Comparison of ENCODE assay signal across 8 cellular contexts in the genomic region with DNA sequence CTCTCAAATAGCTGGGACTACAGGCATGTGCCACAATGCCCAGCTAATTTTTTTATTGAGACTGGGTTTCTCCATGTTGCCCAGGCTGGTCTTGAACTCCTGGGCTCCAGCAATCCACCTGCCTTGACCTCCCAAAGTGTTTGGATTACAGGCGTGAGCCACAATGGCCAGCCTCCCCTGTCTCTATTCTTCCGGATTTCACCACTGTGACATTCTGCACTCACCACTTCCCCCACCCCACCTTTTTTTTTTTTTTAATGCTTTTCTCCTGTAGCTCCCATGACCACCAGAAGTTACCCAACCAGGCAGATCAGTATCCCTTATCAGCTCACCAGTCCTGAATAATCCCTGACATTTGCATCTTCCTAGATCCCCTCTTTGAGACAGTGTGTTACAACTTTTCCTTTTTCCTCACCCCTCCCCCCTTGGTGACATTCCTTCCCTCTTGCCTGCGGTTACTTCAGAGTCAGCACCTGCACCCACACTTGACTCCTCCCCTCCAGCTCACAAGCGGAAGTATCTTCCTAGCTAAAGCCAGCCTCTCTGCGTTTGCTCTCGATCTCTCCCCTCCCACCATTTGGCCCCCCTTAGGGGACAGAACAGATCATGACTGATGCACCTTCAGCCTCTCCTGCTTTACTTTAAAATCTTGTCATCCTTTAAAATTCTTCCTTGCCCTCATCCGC. TPM values are rescaled to one million over a fixed set of nuclear protein-coding genes. Genes with fewer than 3 reads are reported as not detected.
A peak's percentile ranks its signal among the peaks of the same experiment; 100 is the strongest.
DNase-seq lines count a peak whose midpoint lies in the region; ATAC-seq and TF ChIP-seq lines count a peak whose summit lies in the region.

No MANE protein-coding gene starts in this region.

- H3K27me3 Mint-ChIP-seq in GM23338 (ENCODE audit: insufficient read depth, low read depth, poor library complexity) = peaks cover 5% of the 10 kb centered on the region
- H3K27me3 Mint-ChIP-seq in stimulated activated memory B cell treated with anti-CD40 and anti-IgM and Interleukin-4, amounts not matched to agents 10 μg/mL and 1 μg/mL and 100 μg/mL, for 72 hours = no peaks in the 10 kb centered on the region

- H3K4me3 ChIP-seq in GM12865 (ENCODE audit: low read depth, low read length) (peak overlapping the region; percentile 40), GM23338 (peak overlapping the region; percentile 8), KMS-11 (IDR thresholded peaks at IDR 0.05; ENCODE audit: insufficient read depth, low read depth, low read length) (no peak overlapping the region), brain microvascular endothelial cell (ENCODE audit: low read depth, low read length) (peak overlapping the region; percentile 24), lower leg skin (ENCODE audit: low read depth, poor library complexity, severe bottlenecking) (no peak overlapping the region)

- H2AFZ ChIP-seq in GM23338 (no peak overlapping the region; the same call in 1 of the 2 replicates), KMS-11 (ENCODE audit: low read depth) (peak overlapping the region; percentile 3; the same call in 1 of the 2 replicates)

- H3K36me3 ChIP-seq in GM23338 (ENCODE audit: insufficient read depth) (no peaks in the 10 kb centered on the region), KMS-11 (ENCODE audit: insufficient read depth) (no peaks in the 10 kb centered on the region), brain microvascular endothelial cell (replicated peaks) (no peaks in the 10 kb centered on the region)

- TF ChIP-seq POLR2A in lower leg skin (IDR thresholded peaks at IDR 0.05) = no peak

- peak; percentile 98 for ATAC-seq in GM23338
- peak; percentile 91 for ATAC-seq in stimulated activated memory B cell treated with anti-CD40 and anti-IgM and Interleukin-4, amounts not matched to agents 10 μg/mL and 1 μg/mL and 100 μg/mL, for 72 hours

- TF ChIP-seq CTCF in GM12865 (IDR thresholded peaks at IDR 0.05; ENCODE audit: insufficient read depth, low read depth, low read length, missing control alignments) = no peak
- TF ChIP-seq CTCF in GM23338 (conservative IDR thresholded peaks at IDR 0.05; ENCODE audit: low read depth in 2 of 2) = no peak
- TF ChIP-seq CTCF in KMS-11 (conservative IDR thresholded peaks at IDR 0.05; ENCODE audit: low read depth, low read length) = 0 out of 2 replicates have a peak, but pooled peaks have one; percentile 3
- no peak for TF ChIP-seq CTCF in brain microvascular endothelial cell (IDR thresholded peaks at IDR 0.05; ENCODE audit: low read depth, low read length, missing control alignments)
- TF ChIP-seq CTCF in lower leg skin (IDR thresholded peaks at IDR 0.05) = no peak

- 0 out of 2 replicates have a peak, but pooled peaks cover 2% of the 10 kb centered on the region for H3F3A ChIP-seq in GM23338 (replicated peaks; ENCODE audit: low read depth)

- in situ Hi-C loops in brain microvascular endothelial cell (cut with HindIII; ENCODE audit: low pct_ligation_motif_present, low sequenced_read_pairs) = no loop called here

- no peaks in the 10 kb centered on the region for H3K9me2 ChIP-seq in GM23338 (ENCODE audit: insufficient read depth)

- H3K9ac ChIP-seq in KMS-11 = peak overlapping the region; percentile 43; the same call in 1 of the 2 replicates

- DNase-seq in GM12865 (ENCODE audit: low read depth) (peak; percentile 92), GM23338 (ENCODE audit: low spot score) (peak; percentile 98), T-helper 9 cell (peak; percentile 46), brain microvascular endothelial cell (peak; percentile 54), lower leg skin (ENCODE audit: low spot score in 2 of 2) (peak; percentile 64 to 88), NCI-H1694 (lab: John Stamatoyannopoulos, UW) (no peak)

- no peaks in the 10 kb centered on the region for H3K27me3 ChIP-seq in GM23338 (ENCODE audit: insufficient read depth)
- H3K27me3 ChIP-seq in KMS-11 (ENCODE audit: insufficient read depth, low read depth) = no peaks in the 10 kb centered on the region
- H3K27me3 ChIP-seq in brain microvascular endothelial cell (replicated peaks) = no peaks in the 10 kb centered on the region

- peak overlapping the region; percentile 52 for H3K4me3 Mint-ChIP-seq in GM23338
- H3K4me3 Mint-ChIP-seq in stimulated activated memory B cell treated with anti-CD40 and anti-IgM and Interleukin-4, amounts not matched to agents 10 μg/mL and 1 μg/mL and 100 μg/mL, for 72 hours = peak overlapping the region; percentile 77

- H3K27ac ChIP-seq in GM23338 (ENCODE audit: low read depth) (peak overlapping the region; percentile 74), KMS-11 (peak overlapping the region; percentile 89), brain microvascular endothelial cell (peak overlapping the region; percentile 70)

- no peaks in the 10 kb centered on the region; the same call in 2 of the 3 replicates for H3K9me3 Mint-ChIP-seq in GM23338
- H3K9me3 Mint-ChIP-seq in stimulated activated memory B cell treated with anti-CD40 and anti-IgM and Interleukin-4, amounts not matched to agents 10 μg/mL and 1 μg/mL and 100 μg/mL, for 72 hours = no peaks in the 10 kb centered on the region

- peak overlapping the region; percentile 52 for H3K4me2 ChIP-seq in GM23338
- H3K4me2 ChIP-seq in KMS-11 = peak overlapping the region; percentile 89

- H3K27ac Mint-ChIP-seq in GM23338 = peak overlapping the region; percentile 92
- H3K27ac Mint-ChIP-seq in stimulated activated memory B cell treated with anti-CD40 and anti-IgM and Interleukin-4, amounts not matched to agents 10 μg/mL and 1 μg/mL and 100 μg/mL, for 72 hours = peak overlapping the region; percentile 84

- 37% methylated on average over 7 of the region's 7 CpGs for WGBS in lower leg skin, 2 donors

- H3K79me2 ChIP-seq in GM23338 (replicated peaks; ENCODE audit: insufficient read depth) (no peaks in the 10 kb centered on the region), KMS-11 (ENCODE audit: insufficient read depth, low read depth) (no peaks in the 10 kb centered on the region; the same call in 1 of the 2 replicates)

- H3K36me3 Mint-ChIP-seq in GM23338 (ENCODE audit: low read depth) = no peaks in the 10 kb centered on the region
- no peaks in the 10 kb centered on the region for H3K36me3 Mint-ChIP-seq in stimulated activated memory B cell treated with anti-CD40 and anti-IgM and Interleukin-4, amounts not matched to agents 10 μg/mL and 1 μg/mL and 100 μg/mL, for 72 hours

- intact Hi-C loops in lower leg skin (cut with DNase I; ENCODE audit: low total_unique reads) = no loop called here

- peaks cover 23% of the 10 kb centered on the region for H3K4me1 Mint-ChIP-seq in GM23338
- peaks cover 52% of the 10 kb centered on the region for H3K4me1 Mint-ChIP-seq in stimulated activated memory B cell treated with anti-CD40 and anti-IgM and Interleukin-4, amounts not matched to agents 10 μg/mL and 1 μg/mL and 100 μg/mL, for 72 hours

- H4K20me1 ChIP-seq in GM23338 (replicated peaks; ENCODE audit: insufficient read depth) = no peaks in the 10 kb centered on the region
- H4K20me1 ChIP-seq in KMS-11 (ENCODE audit: insufficient read depth) = no peaks in the 10 kb centered on the region

- H3K4me1 ChIP-seq in GM23338 (ENCODE audit: insufficient read depth) (peaks cover 16% of the 10 kb centered on the region), KMS-11 (ENCODE audit: low read depth, poor library complexity, severe bottlenecking) (peaks cover 85% of the 10 kb centered on the region)

TF ChIP-seq in GM23338, 12 proteins besides CTCF, POLR2A, EP300 and RAD21 (continues in another document):
- TF ChIP-seq EZH2phosphoT487 (IDR thresholded peaks at IDR 0.05; ENCODE audit: unreplicated experiment) = no peak
- peak; percentile 54 for TF ChIP-seq POLR2AphosphoS5 (IDR thresholded peaks at IDR 0.05; ENCODE audit: low read depth)
- TF ChIP-seq NANOG (IDR thresholded peaks at IDR 0.05; ENCODE audit: borderline replicate concordance) = no peak
- no peak for TF ChIP-seq JUNB (IDR thresholded peaks at IDR 0.05; ENCODE audit: unreplicated experiment)
- TF ChIP-seq STAT1 (IDR thresholded peaks at IDR 0.05; ENCODE audit: unreplicated experiment) = no peak
- no peak for TF ChIP-seq ZNF331 (CRISPR knock-in tag; IDR thresholded peaks at IDR 0.05; ENCODE audit: low read depth)
- TF ChIP-seq, protein P1, sequence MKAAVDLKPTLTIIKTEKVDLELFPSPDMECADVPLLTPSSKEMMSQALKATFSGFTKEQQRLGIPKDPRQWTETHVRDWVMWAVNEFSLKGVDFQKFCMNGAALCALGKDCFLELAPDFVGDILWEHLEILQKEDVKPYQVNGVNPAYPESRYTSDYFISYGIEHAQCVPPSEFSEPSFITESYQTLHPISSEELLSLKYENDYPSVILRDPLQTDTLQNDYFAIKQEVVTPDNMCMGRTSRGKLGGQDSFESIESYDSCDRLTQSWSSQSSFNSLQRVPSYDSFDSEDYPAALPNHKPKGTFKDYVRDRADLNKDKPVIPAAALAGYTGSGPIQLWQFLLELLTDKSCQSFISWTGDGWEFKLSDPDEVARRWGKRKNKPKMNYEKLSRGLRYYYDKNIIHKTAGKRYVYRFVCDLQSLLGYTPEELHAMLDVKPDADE (IDR thresholded peaks at IDR 0.05) = no peak
- TF ChIP-seq EZH2 (IDR thresholded peaks at IDR 0.05; ENCODE audit: low read depth, unreplicated experiment) = no peak

RNA-seq across cellular contexts. Expression of gene ZNF592, which starts 13.5 kb away (rescaled TPM):
- total RNA-seq in GM23338 (2014; rRNA removed; shearing (Covaris generic)) = 18.8 and 21.4 TPM in 2 replicates
- polyA plus RNA-seq in GM23338 (2016; fragmentation: Nextera tagmentation; extraction: Ambion mirVana) = 4.4 and 4.7 TPM in 2 replicates
- total RNA-seq in lower leg skin = 10 to 100 TPM; 15.8 to 25.5 (median 21.1) TPM

RNA-seq across cellular contexts. Expression of gene SEC11A, which starts 19.0 kb away (rescaled TPM):
- 191 and 208 TPM in 2 replicates for total RNA-seq in GM23338 (2014; rRNA removed; shearing (Covaris generic))
- 238 and 257 TPM in 2 replicates for polyA plus RNA-seq in GM23338 (2016; fragmentation: Nextera tagmentation; extraction: Ambion mirVana)
- 10 to 100 TPM; 44.0 to 88.4 (median 63.1) TPM for total RNA-seq in lower leg skin

Comparison
In these comparisons a context has a peak if more than half of its experiments do, and no peak if none do; other contexts are left out.
1. H3K4me3 ChIP-seq: peak in GM12865 (single experiment), GM23338 (single experiment) and brain microvascular endothelial cell (single experiment); none in KMS-11 (single experiment) and lower leg skin (single experiment).
2. Peak in every context shown above with its lines, with median percentiles within 50 percentile points of each other: H3K27ac ChIP-seq.